1 cellular context compared by ENCODE assay signal in genomic region chr2:230323385-230324106, GRCh38.
TF ChIP-seq lines count a peak whose summit lies in the region.

No MANE protein-coding gene starts in this region.

TF ChIP-seq in K562, 482 proteins besides CTCF, POLR2A, EP300 and RAD21 (continued from another document):
- TF ChIP-seq E2F8 (IDR thresholded peaks at IDR 0.05; ENCODE audit: low read depth, partially characterized antibody), result no peak
- 0 out of 2 replicates have a peak, but pooled peaks have one; percentile 35 for TF ChIP-seq SP1 (CRISPR knock-in tag; IDR thresholded peaks at IDR 0.05)
- TF ChIP-seq TFAP4 (CRISPR knock-in tag; IDR thresholded peaks at IDR 0.05; ENCODE audit: borderline replicate concordance), result peak; percentile 37; the same call in 1 of the 2 replicates
- TF ChIP-seq CBX3 (IDR thresholded peaks at IDR 0.05; ENCODE audit: borderline replicate concordance in 1 of 2, low read length in 2 of 2), result peak in 1 of 2 experiments; percentile 33; a peak in 1 of 3 replicates
